8 cellular contexts compared by ENCODE assay signal in the genomic region with DNA sequence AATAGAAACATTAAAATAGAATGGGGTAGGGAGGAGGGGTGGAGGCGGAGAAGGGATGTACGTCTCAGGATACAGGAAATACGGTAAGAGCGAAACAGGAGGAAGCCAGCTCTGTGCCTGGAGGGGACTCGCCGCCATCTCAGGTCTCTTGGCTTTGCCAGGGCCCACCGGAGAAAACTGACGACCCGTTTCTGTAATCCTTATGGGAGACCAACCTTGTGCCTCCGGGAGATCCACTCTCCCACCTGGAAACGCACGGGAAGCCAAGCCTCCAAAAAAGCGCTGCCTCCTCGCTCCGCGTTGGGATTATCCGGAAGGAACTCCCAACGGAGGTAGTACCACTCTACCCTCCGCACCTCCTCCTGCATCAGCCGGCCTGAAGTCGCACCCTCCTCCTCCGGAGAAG. TPM values are rescaled to one million over a fixed set of nuclear protein-coding genes. Genes with fewer than 3 reads are reported as not detected.
DNase-seq lines count a peak whose midpoint lies in the region; ATAC-seq, FAIRE-seq and TF ChIP-seq lines count a peak whose summit lies in the region.

Gene NBDY (plus strand): TSS at position 92 of the 406 bp plus-strand sequence. CDS start 111 bp downstream, at position 203.

- DNase-seq in G401 (ENCODE audit: low spot score): peak; percentile 79
- DNase-seq in LHCN-M2 (ENCODE audit: low read depth): peak; percentile 47
- peak; percentile 10 for DNase-seq in T follicular helper cell (ENCODE audit: low read depth)
- peak; percentile 58 for DNase-seq in MCF 10A (ENCODE audit: unreplicated experiment)
- DNase-seq in sciatic nerve (ENCODE audit: low spot score): no peak
- DNase-seq in D721Med (ENCODE audit: insufficient read length, low spot score): no peak

- ATAC-seq in GM21737 (IDR thresholded peaks at IDR 0.05; ENCODE audit: unreplicated experiment) (peak; percentile 65), sciatic nerve (peak; percentile 96)

- H3K27ac Mint-ChIP-seq in MCF 10A (ENCODE audit: low read depth, unreplicated experiment): peak within 1 kb of the TSS; percentile 19

- intact Hi-C loops in MCF 10A (cut with micrococcal nuclease) (loop anchor here (2.0 to 5.0 kb wide), 3 partner anchors 267 to 1592 kb away; partner anchors contain the start of gene KLF8), sciatic nerve (cut with DNase I) (no loop called here)

- H3K9ac ChIP-seq in iPS-15b (ENCODE audit: low read depth, low read length): peak within 1 kb of the TSS; percentile 66

- FAIRE-seq in D721Med (lab: Jason Lieb, UNC): no peak

- no peaks in the 10 kb centered on the region for H3K36me3 Mint-ChIP-seq in MCF 10A (ENCODE audit: insufficient read depth, unreplicated experiment)

- H3K27me3 ChIP-seq in iPS-15b (ENCODE audit: control insufficient read depth, insufficient read depth, low read length): no peaks in the 10 kb centered on the region

- no peaks in the 10 kb centered on the region for H3K9me3 Mint-ChIP-seq in MCF 10A (ENCODE audit: unreplicated experiment)

- TF ChIP-seq CTCF in MCF 10A (IDR thresholded peaks at IDR 0.05; ENCODE audit: unreplicated experiment): no peak
- no peak for TF ChIP-seq CTCF in D721Med (IDR thresholded peaks at IDR 0.05; ENCODE audit: insufficient read depth, missing control alignments)

- CTCF ChIA-PET in MCF 10A (lab: Yijun Ruan, JAX): interaction anchor here (0.5 to 5.2 kb wide), 7 partner anchors 448 to 1942 kb away, joined by 3 to 66 read pairs (median 4); no protein-coding TSS in a partner anchor

- peak within 1 kb of the TSS; percentile 73 for H3K4me3 ChIP-seq in iPS-15b (ENCODE audit: low read depth, low read length)

- H3K4me1 ChIP-seq in iPS-15b (ENCODE audit: control insufficient read depth, insufficient read depth, low read length): peaks cover 3% of the 10 kb centered on the region

- no peaks in the 10 kb centered on the region for H3K9me3 ChIP-seq in iPS-15b (ENCODE audit: control insufficient read depth, insufficient read depth, low read length)

- peak within 1 kb of the TSS; percentile 91 for H3K4me3 Mint-ChIP-seq in MCF 10A (ENCODE audit: unreplicated experiment)

- in situ Hi-C loops in G401 (cut with HindIII; ENCODE audit: low sequenced_read_pairs): no loop called here

- H3K4me1 Mint-ChIP-seq in MCF 10A (ENCODE audit: insufficient read depth, unreplicated experiment): no peaks in the 10 kb centered on the region

- POLR2A ChIA-PET in MCF 10A (lab: Yijun Ruan, JAX): interaction anchor here (1.0 to 2.8 kb wide), 8 partner anchors 165 to 1568 kb away, joined by 3 to 15 read pairs (median 4); partner anchors contain the start of genes RRAGB, SPIN3 and UBQLN2

- peaks cover 42% of the 10 kb centered on the region for H3K27me3 Mint-ChIP-seq in MCF 10A (ENCODE audit: insufficient read depth, unreplicated experiment)

- no peaks in the 10 kb centered on the region for H3K36me3 ChIP-seq in iPS-15b (ENCODE audit: control insufficient read depth, insufficient read depth, low read length)

- no TSS peak for BruUV-seq in MCF 10A (replicated peaks; lab: Mats Ljungman, UMichigan)

RNA-seq across cellular contexts. Expression of gene NBDY, which starts in this region (rescaled TPM):
- total RNA-seq in G401 (2014; rRNA removed; shearing (Covaris generic)): 7.1 and 9.1 TPM in 2 replicates
- 6.7 and 12.3 TPM in 2 replicates for total RNA-seq in LHCN-M2 (2014; rRNA removed)
- 60.3 TPM for polyA plus RNA-seq in LHCN-M2 (2012)
- total RNA-seq in MCF 10A (2022): 54.0 and 66.4 TPM in 2 replicates
- total RNA-seq in sciatic nerve: 37.6 TPM

Comparison
In these comparisons a context has a peak if more than half of its experiments do, and no peak if none do; other contexts are left out.
1. DNase-seq: peak in G401 (single experiment), LHCN-M2 (single experiment), T follicular helper cell (single experiment) and MCF 10A (single experiment); none in sciatic nerve (single experiment) and D721Med (single experiment).